Comparison of ENCODE assay signal across 19 cellular contexts in the genomic region with DNA sequence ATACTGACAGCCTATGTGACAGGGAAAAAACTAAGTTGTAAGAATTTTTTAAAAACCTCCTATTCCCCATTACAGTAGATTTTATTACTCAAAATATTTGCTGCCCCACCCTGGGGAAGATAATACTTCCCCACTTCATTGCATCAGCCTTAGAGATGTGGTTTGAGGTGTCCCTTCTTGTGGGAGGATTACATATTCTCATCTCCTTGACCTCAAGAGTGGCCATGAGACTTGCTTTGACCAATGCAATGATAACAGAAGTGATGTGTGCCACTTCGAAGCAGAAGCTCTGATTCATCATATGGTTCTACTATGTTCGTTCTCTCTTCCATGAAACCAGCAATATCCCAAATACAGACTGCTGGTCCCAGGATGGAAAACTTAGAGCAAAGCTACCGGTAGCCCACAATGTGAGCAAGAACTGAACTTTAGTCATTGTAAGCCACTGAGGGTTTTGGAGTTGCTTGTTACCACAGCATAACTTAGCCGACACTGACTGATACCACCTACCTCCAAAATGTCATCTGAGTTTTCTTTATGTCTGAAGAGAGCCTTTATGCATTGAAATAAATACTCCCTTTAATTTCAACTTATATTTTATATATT.
A peak's percentile ranks its signal among the peaks of the same experiment; 100 is the strongest.
DNase-seq lines count a peak whose midpoint lies in the region; ATAC-seq, FAIRE-seq and TF ChIP-seq lines count a peak whose summit lies in the region.
"Had no signal": no experiment of that assay in that cellular context is flagged by ENCODE, and none has a peak within 500 bp of the region (broad histone marks: within the 10 kb centered on the region; RNA-seq: fewer than 3 reads in every experiment).

No MANE protein-coding gene starts in this region.

- no peak overlapping the region for H4K5ac ChIP-seq in H1 (ENCODE audit: insufficient read length, low read depth, low read length)

- no peak overlapping the region for H2AK5ac ChIP-seq in H1 (ENCODE audit: low read depth, low read length)

- peak overlapping the region; percentile 83; the same call in 1 of the 2 replicates for H2BK12ac ChIP-seq in H1 (ENCODE audit: low read depth, low read length)

- TF ChIP-seq POLR2A in NB4 (IDR thresholded peaks at IDR 0.05; ENCODE audit: extremely low read depth, insufficient read length) (no peak), H1 (IDR thresholded peaks at IDR 0.05; ENCODE audit: control extremely low read depth in 1 of 2, low read depth in 2 of 2, low read length in 2 of 2) (no peak), esophagus squamous epithelium (IDR thresholded peaks at IDR 0.05) (no peak)

- H3K36me3 Mint-ChIP-seq in activated T-cell treated with anti-CD3 and anti-CD28 coated beads, Interleukin-2, amount 50 U/mL, for 72 hours (ENCODE audit: insufficient read depth in 2 of 2): peaks cover 12 to 17% of the 10 kb centered on the region in 2 donors

- TF ChIP-seq CTCF in NB4 (IDR thresholded peaks at IDR 0.05; ENCODE audit: low read depth, low read length) (no peak), H1 (IDR thresholded peaks at IDR 0.05; ENCODE audit: control extremely low read depth in 1 of 3, insufficient read depth in 1 of 3, low read depth in 1 of 3, low read length in 3 of 3) (no peak), foreskin keratinocyte (conservative IDR thresholded peaks at IDR 0.05) (no peak), esophagus squamous epithelium (IDR thresholded peaks at IDR 0.05) (no peak)

- H3K56ac ChIP-seq in H1 (replicated peaks; ENCODE audit: insufficient read length, low read depth, low read length): no peak overlapping the region

- H3K23me2 ChIP-seq in H1 (ENCODE audit: low read depth, low read length): no peaks in the 10 kb centered on the region

- no peak for FAIRE-seq in H1 (lab: Jason Lieb, UNC)
- FAIRE-seq: urothelium cell line had no signal

- WGBS in H1 (ENCODE audit: extremely low coverage in 1 of 2, insufficient coverage in 1 of 2, insufficient read length in 1 of 2, insufficient replicate concordance in 2 of 2, low coverage in 1 of 2, low lambda C conversion rate in 2 of 2, missing lambda C conversion rate in 1 of 2), 2 experiments: 92% methylated on average over 4 of the region's 4 CpGs; no CpG with 5 or more reads in 1 of the 2 experiments
- 81 to 94% methylated on average over 4 of the region's 4 CpGs for WGBS in esophagus squamous epithelium, 2 donors

- no peak overlapping the region for H3K14ac ChIP-seq in H1 (ENCODE audit: insufficient read length)

- no peak for TF ChIP-seq EP300 in H1 (IDR thresholded peaks at IDR 0.05; ENCODE audit: borderline replicate concordance in 1 of 2, low read depth in 2 of 2, low read length in 2 of 2)

- peak overlapping the region; percentile 91; the same call in 1 of the 2 replicates for H2BK20ac ChIP-seq in H1 (ENCODE audit: low read length)

- no peak overlapping the region for H3K4me3 ChIP-seq in NB4 (ENCODE audit: low read depth, low read length)
- no peak overlapping the region for H3K4me3 ChIP-seq in H1 (ENCODE audit: extremely low read depth in 1 of 4, insufficient read depth in 2 of 4, low read depth in 3 of 4, low read length in 4 of 4)
- no peak overlapping the region for H3K4me3 ChIP-seq in esophagus squamous epithelium
- H3K4me3 ChIP-seq: esophagus muscularis mucosa, sigmoid colon, SJCRH30 had no signal

- no peak overlapping the region for H2AFZ ChIP-seq in H1 (ENCODE audit: low read length)

- H3K79me2 ChIP-seq in H1 (ENCODE audit: control insufficient read depth in 1 of 2, insufficient read depth in 2 of 2, low read length in 2 of 2): no peaks in the 10 kb centered on the region

- TF ChIP-seq RAD21 in H1 (IDR thresholded peaks at IDR 0.05 in 1 of 2, conservative IDR thresholded peaks at IDR 0.05 in 1 of 2; ENCODE audit: low read depth in 2 of 2, low read length in 2 of 2): no peak

- peak overlapping the region; percentile 30 for H3K27ac Mint-ChIP-seq in activated T-cell treated with anti-CD3 and anti-CD28 coated beads, Interleukin-2, amount 50 U/mL, for 72 hours
- H3K27ac Mint-ChIP-seq in stimulated activated naive CD8-positive, alpha-beta T cell treated with anti-CD3 and anti-CD28 coated beads, Interleukin-15, amount 100 ng/mL, for 72 hours: peak overlapping the region in 1 of 2 donors; percentile 37

- no peak overlapping the region for H3K23ac ChIP-seq in H1 (ENCODE audit: insufficient read length)

- no peaks in the 10 kb centered on the region for H3K27me3 ChIP-seq in H1 (replicated peaks in 1 of 4; ENCODE audit: control insufficient read depth in 3 of 4, extremely low read depth in 1 of 4, insufficient read depth in 3 of 4, low read length in 3 of 4)
- no peaks in the 10 kb centered on the region for H3K27me3 ChIP-seq in foreskin keratinocyte
- H3K27me3 ChIP-seq in esophagus squamous epithelium: no peaks in the 10 kb centered on the region
- H3K27me3 ChIP-seq: esophagus muscularis mucosa, sigmoid colon, SJCRH30 had no signal

- H3K18ac ChIP-seq in H1 (ENCODE audit: extremely low read depth, low read length): no peak overlapping the region

- H3K27me3 Mint-ChIP-seq in activated T-cell treated with anti-CD3 and anti-CD28 coated beads, Interleukin-2, amount 50 U/mL, for 72 hours (ENCODE audit: low read depth): no peaks in the 10 kb centered on the region
- no peaks in the 10 kb centered on the region for H3K27me3 Mint-ChIP-seq in stimulated activated naive CD8-positive, alpha-beta T cell treated with anti-CD3 and anti-CD28 coated beads, Interleukin-15, amount 100 ng/mL, for 72 hours
- H3K27me3 Mint-ChIP-seq: naive B cell had no signal

- H3K4me1 ChIP-seq in H1 (replicated peaks in 1 of 4; ENCODE audit: control insufficient read depth in 3 of 4, insufficient read depth in 4 of 4, low read length in 3 of 4): no peaks in the 10 kb centered on the region; a peak in 1 of 7 replicates
- H3K4me1 ChIP-seq in foreskin keratinocyte: no peaks in the 10 kb centered on the region
- peaks cover 0 to 5% (median 0%) of the 10 kb centered on the region in 3 donors for H3K4me1 ChIP-seq in esophagus squamous epithelium
- H3K4me1 ChIP-seq: esophagus muscularis mucosa, sigmoid colon had no signal

- no peak overlapping the region for H4K91ac ChIP-seq in H1 (replicated peaks; ENCODE audit: insufficient read length, low read length)

- peaks cover 2 to 5% of the 10 kb centered on the region in 2 experiments; a peak in 3 of 4 replicates for H3K9me3 ChIP-seq in H1 (ENCODE audit: insufficient read depth in 2 of 2, low read depth in 1 of 2, low read length in 1 of 2)
- H3K9me3 ChIP-seq in esophagus squamous epithelium: no peaks in the 10 kb centered on the region
- H3K9me3 ChIP-seq: esophagus muscularis mucosa, sigmoid colon had no signal

- H3K4me3 Mint-ChIP-seq in activated T-cell treated with anti-CD3 and anti-CD28 coated beads, Interleukin-2, amount 50 U/mL, for 72 hours: peak overlapping the region in 1 of 2 donors; percentile 27
- H3K4me3 Mint-ChIP-seq in stimulated activated naive CD8-positive, alpha-beta T cell treated with anti-CD3 and anti-CD28 coated beads, Interleukin-15, amount 100 ng/mL, for 72 hours: no peak overlapping the region
- H3K4me3 Mint-ChIP-seq: immature natural killer cell, naive B cell had no signal

- no peak overlapping the region for H2BK5ac ChIP-seq in H1 (ENCODE audit: low read depth, low read length)

- no peak overlapping the region for H3K27ac ChIP-seq in H1 (ENCODE audit: low read depth, low read length)
- no peak overlapping the region for H3K27ac ChIP-seq in foreskin keratinocyte
- H3K27ac ChIP-seq in esophagus squamous epithelium: no peak overlapping the region
- H3K27ac ChIP-seq: esophagus muscularis mucosa had no signal

- no peak overlapping the region for H3K4ac ChIP-seq in H1 (replicated peaks; ENCODE audit: insufficient read length, low read depth, low read length)

- no peaks in the 10 kb centered on the region for H4K20me1 ChIP-seq in H1 (replicated peaks in 1 of 2; ENCODE audit: control insufficient read depth in 1 of 2, insufficient read depth in 2 of 2, low read length in 2 of 2)

- no peaks in the 10 kb centered on the region for H3K79me1 ChIP-seq in H1 (ENCODE audit: low read depth, low read length)

- H3K4me2 ChIP-seq in H1 (ENCODE audit: insufficient read depth in 1 of 2, low read depth in 2 of 2, low read length in 2 of 2): no peak overlapping the region

- peak; percentile 4 to 29 for ATAC-seq in activated T-cell treated with anti-CD3 and anti-CD28 coated beads, Interleukin-2, amount 50 U/mL, for 72 hours (replicated peaks in 1 of 2)
- ATAC-seq in stimulated activated naive CD8-positive, alpha-beta T cell treated with anti-CD3 and anti-CD28 coated beads, Interleukin-15, amount 100 ng/mL, for 72 hours: peak; percentile 61
- ATAC-seq in foreskin keratinocyte (no peak), GM21390 (IDR thresholded peaks at IDR 0.05; ENCODE audit: unreplicated experiment) (no peak)

- H2BK120ac ChIP-seq in H1 (replicated peaks; ENCODE audit: low read depth, low read length): no peak overlapping the region

- intact Hi-C loops in esophagus squamous epithelium (cut with DNase I): no loop called here

- H3K4me1 Mint-ChIP-seq in activated T-cell treated with anti-CD3 and anti-CD28 coated beads, Interleukin-2, amount 50 U/mL, for 72 hours (ENCODE audit: low read depth): peaks cover 42% of the 10 kb centered on the region
- H3K4me1 Mint-ChIP-seq in stimulated activated naive CD8-positive, alpha-beta T cell treated with anti-CD3 and anti-CD28 coated beads, Interleukin-15, amount 100 ng/mL, for 72 hours: peaks cover 57% of the 10 kb centered on the region
- H3K4me1 Mint-ChIP-seq: immature natural killer cell had no signal

- no peak overlapping the region; the same call in 1 of the 2 replicates for H2BK15ac ChIP-seq in H1 (ENCODE audit: low read length)

- H3K36me3 ChIP-seq in H1 (ENCODE audit: control insufficient read depth in 2 of 4, insufficient read depth in 4 of 4, low read length in 3 of 4) (no peaks in the 10 kb centered on the region; a peak in 1 of 8 replicates), esophagus squamous epithelium (no peaks in the 10 kb centered on the region)
- H3K36me3 ChIP-seq: esophagus muscularis mucosa, sigmoid colon, SJCRH30 had no signal

- peak in 1 of 2 donors; percentile 34 for DNase-seq in activated T-cell treated with anti-CD3 and anti-CD28 coated beads, Interleukin-2, amount 50 U/mL, for 72 hours
- DNase-seq in activated T-cell treated with anti-CD3 and anti-CD28 coated beads for 4 hours (no peak), NB4 (ENCODE audit: low read depth) (peak; percentile 77), H1 (ENCODE audit: low read depth in 1 of 2, low spot score in 2 of 2) (no peak), foreskin keratinocyte (no peak), esophagus squamous epithelium (lab: John Stamatoyannopoulos, UW) (no peak)
- peak in 1 of 2 donors; percentile 41 for DNase-seq in stimulated activated naive CD8-positive, alpha-beta T cell treated with anti-CD3 and anti-CD28 coated beads, Interleukin-15, amount 100 ng/mL, for 72 hours
- DNase-seq: activated CD4-positive, CD25-positive, alpha-beta regulatory T cell; activated effector memory CD4-positive, alpha-beta T cell treated with anti-CD3 and anti-CD28 coated beads, Interleukin-2, amount 50 U/mL, for 16 hours; DMS79; immature natural killer cell; naive B cell; NCI-H1092 treated with DMSO at 0.1 percent for 48 hours; NCI-H446; sigmoid colon; SJCRH30 had no signal

- no peak overlapping the region for H4K8ac ChIP-seq in H1 (ENCODE audit: extremely low read depth, insufficient read depth, low read length)

- POLR2A ChIA-PET in H1 (lab: Charles Lee; ENCODE audit: partially characterized antibody): interaction anchor here (0.5 to 2.5 kb wide), 4 partner anchors 9 to 131 kb away, joined by 3 to 6 read pairs (median 3); no protein-coding TSS in a partner anchor

- no peak overlapping the region for H3K9ac ChIP-seq in H1 (replicated peaks in 1 of 4; ENCODE audit: extremely low read depth in 1 of 4, low read depth in 3 of 4, low read length in 3 of 4)

- peaks cover 10% of the 10 kb centered on the region in 2 donors for H3K9me3 Mint-ChIP-seq in activated T-cell treated with anti-CD3 and anti-CD28 coated beads, Interleukin-2, amount 50 U/mL, for 72 hours
- peaks cover 18 to 20% of the 10 kb centered on the region in 2 donors for H3K9me3 Mint-ChIP-seq in stimulated activated naive CD8-positive, alpha-beta T cell treated with anti-CD3 and anti-CD28 coated beads, Interleukin-15, amount 100 ng/mL, for 72 hours

- CTCF ChIA-PET in H1 (lab: Charles Lee; ENCODE audit: partially characterized antibody): interaction anchor here (0.6 to 2.0 kb wide), 4 partner anchors 9 to 77 kb away, joined by 3 to 6 read pairs (median 4); no protein-coding TSS in a partner anchor

Comparison
In these comparisons a context has a peak if more than half of its experiments do, and no peak if none do; other contexts are left out.
1. ATAC-seq: peak in activated T-cell treated with anti-CD3 and anti-CD28 coated beads, Interleukin-2, amount 50 U/mL, for 72 hours (2 of 2) and stimulated activated naive CD8-positive, alpha-beta T cell treated with anti-CD3 and anti-CD28 coated beads, Interleukin-15, amount 100 ng/mL, for 72 hours (single experiment); none in foreskin keratinocyte (single experiment) and GM21390 (single experiment).